2 cellular contexts compared by ENCODE assay signal in genomic region chr19:33796164-33797100, GRCh38.
TF ChIP-seq lines count a peak whose summit lies in the region.

A gene with protein sequence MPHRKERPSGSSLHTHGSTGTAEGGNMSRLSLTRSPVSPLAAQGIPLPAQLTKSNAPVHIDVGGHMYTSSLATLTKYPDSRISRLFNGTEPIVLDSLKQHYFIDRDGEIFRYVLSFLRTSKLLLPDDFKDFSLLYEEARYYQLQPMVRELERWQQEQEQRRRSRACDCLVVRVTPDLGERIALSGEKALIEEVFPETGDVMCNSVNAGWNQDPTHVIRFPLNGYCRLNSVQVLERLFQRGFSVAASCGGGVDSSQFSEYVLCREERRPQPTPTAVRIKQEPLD (plus strand): TSS chr19:33796870. CDS start chr19:33800455, 3,585 bp downstream.

TF ChIP-seq in HEK293, 187 proteins besides CTCF, POLR2A, EP300 and RAD21 (continued from another document and continues in another):
- TF ChIP-seq WT1 (tag by site-specific recombination; IDR thresholded peaks at IDR 0.05) (peak; percentile 52), ZNF184 (tag by site-specific recombination; IDR thresholded peaks at IDR 0.05) (no peak), ZNF398 (tag by site-specific recombination; IDR thresholded peaks at IDR 0.05) (peak; percentile 100), ZBTB10 (tag by site-specific recombination; IDR thresholded peaks at IDR 0.05) (peak; percentile 75; the same call in 1 of the 2 replicates), ZSCAN30 (tag by site-specific recombination; IDR thresholded peaks at IDR 0.05) (peak; percentile 26; the same call in 1 of the 2 replicates), ZSCAN5A (tag by site-specific recombination; IDR thresholded peaks at IDR 0.05) (peak; percentile 91), ZFP37 (tag by site-specific recombination; IDR thresholded peaks at IDR 0.05) (peak; percentile 83), KLF16 (tag by site-specific recombination; IDR thresholded peaks at IDR 0.05) (peak; percentile 66), ZNF335 (tag by site-specific recombination; conservative IDR thresholded peaks at IDR 0.05) (peak; percentile 74; the same call in 1 of the 2 replicates), ZNF610 (tag by site-specific recombination; IDR thresholded peaks at IDR 0.05; ENCODE audit: borderline replicate concordance) (peak; percentile 92), ZNF266 (tag by site-specific recombination; IDR thresholded peaks at IDR 0.05; ENCODE audit: low read depth) (peak; percentile 15; the same call in 1 of the 2 replicates), ZNF473 (tag by site-specific recombination; IDR thresholded peaks at IDR 0.05) (no peak)
- TF ChIP-seq, protein P1, sequence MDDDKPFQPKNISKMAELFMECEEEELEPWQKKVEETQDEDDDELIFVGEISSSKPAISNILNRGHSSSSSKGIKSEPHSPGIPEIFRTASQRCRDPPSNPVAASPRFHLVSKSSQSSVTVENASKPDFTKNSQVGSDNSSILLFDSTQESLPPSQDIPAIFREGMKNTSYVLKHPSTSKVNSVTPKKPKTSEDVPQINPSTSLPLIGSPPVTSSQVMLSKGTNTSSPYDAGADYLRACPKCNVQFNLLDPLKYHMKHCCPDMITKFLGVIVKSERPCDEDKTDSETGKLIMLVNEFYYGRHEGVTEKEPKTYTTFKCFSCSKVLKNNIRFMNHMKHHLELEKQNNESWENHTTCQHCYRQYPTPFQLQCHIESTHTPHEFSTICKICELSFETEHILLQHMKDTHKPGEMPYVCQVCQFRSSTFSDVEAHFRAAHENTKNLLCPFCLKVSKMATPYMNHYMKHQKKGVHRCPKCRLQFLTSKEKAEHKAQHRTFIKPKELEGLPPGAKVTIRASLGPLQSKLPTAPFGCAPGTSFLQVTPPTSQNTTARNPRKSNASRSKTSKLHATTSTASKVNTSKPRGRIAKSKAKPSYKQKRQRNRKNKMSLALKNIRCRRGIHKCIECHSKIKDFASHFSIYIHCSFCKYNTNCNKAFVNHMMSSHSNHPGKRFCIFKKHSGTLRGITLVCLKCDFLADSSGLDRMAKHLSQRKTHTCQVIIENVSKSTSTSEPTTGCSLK (tag by site-specific recombination; IDR thresholded peaks at IDR 0.05), result no peak

TF ChIP-seq in HepG2, 621 proteins besides CTCF, POLR2A, EP300 and RAD21 (continued from another document):
- TF ChIP-seq ZFP37 (CRISPR knock-in tag; IDR thresholded peaks at IDR 0.05; ENCODE audit: borderline replicate concordance), result no peak
- TF ChIP-seq PHF8 (CRISPR knock-in tag; IDR thresholded peaks at IDR 0.05), result peak; percentile 67
- TF ChIP-seq NFKB2 (CRISPR knock-in tag; IDR thresholded peaks at IDR 0.05; ENCODE audit: borderline replicate concordance), result 0 out of 2 replicates have a peak, but pooled peaks have one; percentile 16
- TF ChIP-seq NCOR1 (IDR thresholded peaks at IDR 0.05; ENCODE audit: borderline replicate concordance, low read length), result peak; percentile 18; the same call in 1 of the 2 replicates
- peak; percentile 73 for TF ChIP-seq AGO2 (optimal IDR thresholded peaks at IDR 0.05; ENCODE audit: low read depth, low read length)
- TF ChIP-seq ZNF382 (CRISPR knock-in tag; IDR thresholded peaks at IDR 0.05; ENCODE audit: borderline replicate concordance), result no peak
- no peak for TF ChIP-seq ZC3H13 (CRISPR knock-in tag; IDR thresholded peaks at IDR 0.05)
- TF ChIP-seq ZFY (CRISPR knock-in tag; IDR thresholded peaks at IDR 0.05), result peak; percentile 36; the same call in 1 of the 2 replicates
- TF ChIP-seq SP5 (CRISPR knock-in tag; IDR thresholded peaks at IDR 0.05; ENCODE audit: borderline replicate concordance, low read depth), result no peak
- no peak for TF ChIP-seq ARID4A (CRISPR knock-in tag; IDR thresholded peaks at IDR 0.05; ENCODE audit: borderline replicate concordance)
- TF ChIP-seq KDM2A (CRISPR knock-in tag; IDR thresholded peaks at IDR 0.05; ENCODE audit: borderline replicate concordance, low read depth), result peak; percentile 10; the same call in 1 of the 2 replicates
